15 cellular contexts compared by ENCODE assay signal in the genomic region with DNA sequence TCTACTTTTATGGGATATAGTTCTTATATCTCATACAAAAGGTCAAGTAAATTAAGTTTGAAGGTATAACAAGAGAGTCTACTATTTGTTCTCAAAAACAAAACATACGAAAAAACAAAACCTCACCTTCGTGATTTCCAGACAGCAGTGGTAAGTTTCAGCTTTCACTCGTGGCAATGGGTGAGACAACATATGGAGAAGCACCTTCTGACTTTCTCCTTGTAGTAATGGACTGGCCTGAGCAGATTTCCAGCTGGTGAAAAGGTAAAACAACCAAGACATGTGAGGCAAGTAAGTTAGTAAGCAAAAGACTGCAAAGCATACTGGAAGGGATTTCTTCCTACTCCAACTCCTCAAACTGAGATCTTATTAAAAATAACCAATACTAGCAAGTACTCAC. TPM values are rescaled to one million over a fixed set of nuclear protein-coding genes. Genes with fewer than 3 reads are reported as not detected.
DNase-seq lines count a peak whose midpoint lies in the region; ATAC-seq and TF ChIP-seq lines count a peak whose summit lies in the region.
"Had no signal": no experiment of that assay in that cellular context is flagged by ENCODE, and none has a peak within 500 bp of the region (broad histone marks: within the 10 kb centered on the region; RNA-seq: fewer than 3 reads in every experiment).

No MANE protein-coding gene starts in this region.

- H3K36me3 ChIP-seq in transverse colon (peaks cover 0 to 14% (median 3%) of the 10 kb centered on the region in 4 donors), uterus (no peaks in the 10 kb centered on the region)

- DNase-seq in GM12865 (ENCODE audit: low read depth) = peak; percentile 47
- DNase-seq in effector memory CD8-positive, alpha-beta T cell = no peak
- no peak for DNase-seq in HUDEP-2 (lab: John Stamatoyannopoulos, UW; ENCODE audit: unreplicated experiment in 76 of 76)
- no peak for DNase-seq in transverse colon
- DNase-seq in uterus = no peak
- DNase-seq: activated CD4-positive, alpha-beta memory T cell treated with anti-CD3 and anti-CD28 coated beads, Interleukin-2, amount 10 ng/mL, durations not matched to agents 7 days and 5 days; activated naive CD4-positive, alpha-beta T cell treated with anti-CD3 and anti-CD28 coated beads, Interleukin-2, amount 50 U/mL, for 16 hours; foreskin fibroblast; NCI-H1694; nucleus accumbens; stimulated activated CD4-positive, alpha-beta T cell treated with anti-CD3 and anti-CD28 coated beads, Interleukin-1b, Interleukin-23, amount 100 ng/mL, for 48 hours had no signal

- TF ChIP-seq POLR2A in transverse colon (IDR thresholded peaks at IDR 0.05) = no peak
- no peak for TF ChIP-seq POLR2A in uterus (IDR thresholded peaks at IDR 0.05)

- ATAC-seq in GM21423 (IDR thresholded peaks at IDR 0.05; ENCODE audit: unreplicated experiment) (peak; percentile 57), HG03064 (IDR thresholded peaks at IDR 0.05; ENCODE audit: low read depth, unreplicated experiment) (peak; percentile 72), GM21576 (IDR thresholded peaks at IDR 0.05; ENCODE audit: unreplicated experiment) (no peak)
- no peak for ATAC-seq in effector memory CD8-positive, alpha-beta T cell (replicated peaks)

- WGBS in transverse colon (ENCODE audit: low coverage in 1 of 2), 2 donors = 70 to 77% methylated on average over 3 of the region's 3 CpGs

- in situ Hi-C loops in transverse colon (cut with MboI; ENCODE audit: low pct_ligation_motif_present in 1 of 4, low pct_unique_long_range_greater_than_20kb in 1 of 4, low sequenced_read_pairs in 3 of 4) = no loop called here

- H3K4me3 ChIP-seq in GM12865 (ENCODE audit: low read depth, low read length) (0 out of 2 replicates have a peak overlapping the region, but pooled peaks have one; percentile 17), transverse colon (no peak overlapping the region), uterus (no peak overlapping the region)

- no peaks in the 10 kb centered on the region for H3K27me3 Mint-ChIP-seq in effector memory CD8-positive, alpha-beta T cell
- H3K27me3 Mint-ChIP-seq: activated CD4-positive, alpha-beta memory T cell treated with anti-CD3 and anti-CD28 coated beads, Interleukin-2, amount 10 ng/mL, durations not matched to agents 7 days and 5 days; stimulated activated naive CD8-positive, alpha-beta T cell treated with anti-CD3 and anti-CD28 coated beads, Interleukin-15, Interleukin-2, amounts not matched to agents 100 ng/mL and 50 ng/mL, for 24 hours had no signal

- no peaks in the 10 kb centered on the region for H3K9me3 Mint-ChIP-seq in effector memory CD8-positive, alpha-beta T cell

- H3K36me3 Mint-ChIP-seq in effector memory CD8-positive, alpha-beta T cell (ENCODE audit: insufficient read depth) = peaks cover 13% of the 10 kb centered on the region

- H3K9me3 ChIP-seq in transverse colon (no peaks in the 10 kb centered on the region), uterus (no peaks in the 10 kb centered on the region)

- H3K27ac ChIP-seq in transverse colon = no peak overlapping the region
- no peak overlapping the region for H3K27ac ChIP-seq in uterus

- H3K4me1 ChIP-seq in transverse colon (no peaks in the 10 kb centered on the region), uterus (no peaks in the 10 kb centered on the region)

- peaks cover 0 to 10% of the 10 kb centered on the region in 2 donors for H3K4me1 Mint-ChIP-seq in effector memory CD8-positive, alpha-beta T cell (ENCODE audit: low read depth in 2 of 2)

- no peak for TF ChIP-seq CTCF in GM12865 (IDR thresholded peaks at IDR 0.05; ENCODE audit: insufficient read depth, low read depth, low read length, missing control alignments)
- no peak for TF ChIP-seq CTCF in transverse colon (IDR thresholded peaks at IDR 0.05)
- TF ChIP-seq CTCF in uterus (IDR thresholded peaks at IDR 0.05) = no peak

- TF ChIP-seq EP300 in transverse colon (IDR thresholded peaks at IDR 0.05; ENCODE audit: low read depth) = no peak

- peak overlapping the region; percentile 55 to 93 for H3K27ac Mint-ChIP-seq in effector memory CD8-positive, alpha-beta T cell
- H3K27ac Mint-ChIP-seq: activated CD4-positive, alpha-beta memory T cell treated with anti-CD3 and anti-CD28 coated beads, Interleukin-2, amount 10 ng/mL, durations not matched to agents 7 days and 5 days; stimulated activated naive CD8-positive, alpha-beta T cell treated with anti-CD3 and anti-CD28 coated beads, Interleukin-15, Interleukin-2, amounts not matched to agents 100 ng/mL and 50 ng/mL, for 24 hours had no signal

- H3K4me3 Mint-ChIP-seq in effector memory CD8-positive, alpha-beta T cell = peak overlapping the region; percentile 2 to 61
- H3K4me3 Mint-ChIP-seq: activated CD4-positive, alpha-beta memory T cell treated with anti-CD3 and anti-CD28 coated beads, Interleukin-2, amount 10 ng/mL, durations not matched to agents 7 days and 5 days; stimulated activated naive CD8-positive, alpha-beta T cell treated with anti-CD3 and anti-CD28 coated beads, Interleukin-15, Interleukin-2, amounts not matched to agents 100 ng/mL and 50 ng/mL, for 24 hours had no signal

- H3K27me3 ChIP-seq in transverse colon (no peaks in the 10 kb centered on the region), uterus (no peaks in the 10 kb centered on the region)

- intact Hi-C loops in transverse colon (cut with DNase I; ENCODE audit: low total_unique reads) (no loop called here), uterus (cut with DNase I; ENCODE audit: low total_unique reads) (no loop called here)

RNA-seq across cellular contexts. Expression of gene RTTN, which starts 39.6 kb away (rescaled TPM):
- total RNA-seq in transverse colon (10 to 100 TPM in 3 of 4 donors, 1 to 10 TPM in 1; 9.7 to 18.7 (median 13.1) TPM), uterus (10 to 100 TPM; 10.8 to 58.1 (median 22.4) TPM)

Comparison
In these comparisons a context has a peak if more than half of its experiments do, and no peak if none do; other contexts are left out.
1. ATAC-seq: peak in GM21423 (single experiment) and HG03064 (single experiment); none in effector memory CD8-positive, alpha-beta T cell (single experiment) and GM21576 (single experiment).